Comparison of ENCODE assay signal across 8 cellular contexts in the genomic region with DNA sequence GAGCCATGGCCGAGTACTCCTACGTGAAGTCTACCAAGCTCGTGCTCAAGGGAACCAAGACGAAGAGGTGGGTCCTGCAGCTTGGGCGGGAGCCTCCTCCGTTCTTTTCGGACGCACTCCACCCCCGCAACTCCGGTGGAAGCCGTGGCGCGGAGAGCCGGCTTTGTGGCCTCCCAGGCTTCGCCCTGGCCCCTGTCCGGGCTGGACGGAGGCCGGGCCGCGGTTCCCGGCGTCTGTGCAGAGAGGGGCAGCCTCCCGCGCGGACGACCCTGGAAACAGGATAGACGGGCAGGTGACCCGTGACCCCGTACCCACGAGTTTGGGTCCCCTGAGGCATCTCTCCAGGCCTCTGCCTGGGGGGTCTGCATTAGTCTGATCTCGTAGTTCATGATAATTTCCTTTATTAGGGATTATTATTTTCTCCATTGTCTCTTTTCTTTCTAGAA. TPM values are rescaled to one million over a fixed set of nuclear protein-coding genes. Genes with fewer than 3 reads are reported as not detected.
DNase-seq lines count a peak whose midpoint lies in the region; ATAC-seq and TF ChIP-seq lines count a peak whose summit lies in the region.

No MANE protein-coding gene starts in this region.

- peak overlapping the region; percentile 64 to 96 for H3K4me3 ChIP-seq in CD4-positive, alpha-beta memory T cell (ENCODE audit: low read length in 2 of 2)
- H3K4me3 ChIP-seq in KMS-11 (IDR thresholded peaks at IDR 0.05; ENCODE audit: insufficient read depth, low read depth, low read length) (no peak overlapping the region), duodenal mucosa (ENCODE audit: low read depth in 1 of 2, low read length in 2 of 2) (peak overlapping the region; percentile 86 to 92), neural cell (ENCODE audit: low read length) (peak overlapping the region; percentile 85)

- H3F3A ChIP-seq in neural cell (ENCODE audit: insufficient read depth, low read length, poor library complexity, severe bottlenecking), result no peaks in the 10 kb centered on the region

- H3K9me3 ChIP-seq in CD4-positive, alpha-beta memory T cell (ENCODE audit: control insufficient read depth in 1 of 2, low read length in 2 of 2), result no peaks in the 10 kb centered on the region
- H3K9me3 ChIP-seq in duodenal mucosa (ENCODE audit: control insufficient read depth in 1 of 2, low read length in 2 of 2), result no peaks in the 10 kb centered on the region
- no peaks in the 10 kb centered on the region for H3K9me3 ChIP-seq in neural cell (ENCODE audit: low read length)

- peaks cover 51% of the 10 kb centered on the region for H3K4me1 ChIP-seq in CD4-positive, alpha-beta memory T cell (ENCODE audit: insufficient read depth, low read length)
- H3K4me1 ChIP-seq in KMS-11 (ENCODE audit: low read depth, poor library complexity, severe bottlenecking), result peaks cover 18% of the 10 kb centered on the region
- H3K4me1 ChIP-seq in duodenal mucosa (ENCODE audit: control insufficient read depth in 1 of 2, insufficient read depth in 2 of 2, low read length in 2 of 2), result peaks cover 0 to 9% of the 10 kb centered on the region in 2 donors

- peaks cover 43 to 66% (median 50%) of the 10 kb centered on the region in 4 donors for H3K4me1 Mint-ChIP-seq in CD4-positive, alpha-beta memory T cell

- H3K27me3 ChIP-seq in CD4-positive, alpha-beta memory T cell (ENCODE audit: insufficient read depth, low read length), result no peaks in the 10 kb centered on the region
- no peaks in the 10 kb centered on the region for H3K27me3 ChIP-seq in KMS-11 (ENCODE audit: insufficient read depth, low read depth)
- no peaks in the 10 kb centered on the region for H3K27me3 ChIP-seq in duodenal mucosa (ENCODE audit: control insufficient read depth in 1 of 2, insufficient read depth in 2 of 2, low read length in 2 of 2)
- H3K27me3 ChIP-seq in neural cell (ENCODE audit: insufficient read depth, low read depth, low read length), result no peaks in the 10 kb centered on the region

- H3K36me3 ChIP-seq in CD4-positive, alpha-beta memory T cell (ENCODE audit: insufficient read depth, low read length), result no peaks in the 10 kb centered on the region
- no peaks in the 10 kb centered on the region; the same call in 1 of the 2 replicates for H3K36me3 ChIP-seq in KMS-11 (ENCODE audit: insufficient read depth)
- H3K36me3 ChIP-seq in duodenal mucosa (ENCODE audit: control insufficient read depth in 1 of 2, insufficient read depth in 2 of 2, low read length in 2 of 2), result no peaks in the 10 kb centered on the region
- no peaks in the 10 kb centered on the region for H3K36me3 ChIP-seq in neural cell (ENCODE audit: insufficient read depth, low read length)

- peaks cover 20 to 33% of the 10 kb centered on the region in 2 donors for H3K36me3 Mint-ChIP-seq in CD4-positive, alpha-beta memory T cell

- TF ChIP-seq CTCF in KMS-11 (conservative IDR thresholded peaks at IDR 0.05; ENCODE audit: low read depth, low read length) (no peak), neural cell (IDR thresholded peaks at IDR 0.05; ENCODE audit: poor library complexity, severe bottlenecking) (no peak)

- H3K27ac ChIP-seq in CD4-positive, alpha-beta memory T cell (ENCODE audit: low read depth, low read length), result peak overlapping the region; percentile 87
- H3K27ac ChIP-seq in KMS-11 (peak overlapping the region; percentile 79), duodenal mucosa (ENCODE audit: low read depth, low read length) (peak overlapping the region; percentile 77), neural cell (ENCODE audit: low read length) (peak overlapping the region; percentile 82)

- no peaks in the 10 kb centered on the region for H3K9me2 ChIP-seq in neural cell (ENCODE audit: insufficient read depth, low read length)

- ATAC-seq in GM21360 (IDR thresholded peaks at IDR 0.05; ENCODE audit: unreplicated experiment) (no peak), HG03175 (IDR thresholded peaks at IDR 0.05; ENCODE audit: unreplicated experiment) (no peak)

- H3K9ac ChIP-seq in KMS-11 (peak overlapping the region; percentile 81), duodenal mucosa (ENCODE audit: low read depth in 1 of 2, low read length in 2 of 2) (peak overlapping the region; percentile 48 to 90), neural cell (ENCODE audit: low read length) (peak overlapping the region; percentile 76)

- POLR2A ChIA-PET in CD4-positive, alpha-beta memory T cell (lab: Charles Lee; ENCODE audit: partially characterized antibody), result no interaction called here

- no peak for TF ChIP-seq RAD21 in neural cell (conservative IDR thresholded peaks at IDR 0.05)

- H4K20me1 ChIP-seq in KMS-11 (ENCODE audit: insufficient read depth) (no peaks in the 10 kb centered on the region), neural cell (ENCODE audit: insufficient read depth) (no peaks in the 10 kb centered on the region)

- H2AFZ ChIP-seq in KMS-11 (ENCODE audit: low read depth) (peak overlapping the region; percentile 86), neural cell (ENCODE audit: low read depth, low read length) (peak overlapping the region; percentile 76)

- TF ChIP-seq EP300 in neural cell (conservative IDR thresholded peaks at IDR 0.05; ENCODE audit: poor library complexity, severe bottlenecking), result no peak

- peak overlapping the region; percentile 92 to 98 (median 98) for H3K27ac Mint-ChIP-seq in CD4-positive, alpha-beta memory T cell

- H3K4me2 ChIP-seq in KMS-11 (peak overlapping the region; percentile 97), neural cell (ENCODE audit: low read length) (peak overlapping the region; percentile 92)

- no peaks in the 10 kb centered on the region for H3K27me3 Mint-ChIP-seq in CD4-positive, alpha-beta memory T cell

- CTCF ChIA-PET in CD4-positive, alpha-beta memory T cell (lab: Charles Lee; ENCODE audit: partially characterized antibody), result interaction anchor here (1.8 kb wide), 1 partner anchor 8 kb away, joined by 6 read pairs; no protein-coding TSS in a partner anchor

- peak overlapping the region; percentile 88 to 98 (median 96) for H3K4me3 Mint-ChIP-seq in CD4-positive, alpha-beta memory T cell

- H3K79me2 ChIP-seq in KMS-11 (ENCODE audit: insufficient read depth, low read depth) (peaks cover 35% of the 10 kb centered on the region), neural cell (replicated peaks; ENCODE audit: insufficient read depth, low read length) (peaks cover 23% of the 10 kb centered on the region)

- intact Hi-C loops in CD4-positive, alpha-beta memory T cell (cut with micrococcal nuclease), result no loop called here

- peaks cover 0 to 10% (median 2%) of the 10 kb centered on the region in 8 donors for H3K9me3 Mint-ChIP-seq in CD4-positive, alpha-beta memory T cell

- DNase-seq in CD4-positive, alpha-beta memory T cell, result no peak
- no peak for DNase-seq in effector CD4-positive, alpha-beta T cell
- no peak for DNase-seq in iPS-NIHi11 (ENCODE audit: low spot score)

TF ChIP-seq in neural cell, 6 proteins besides CTCF, POLR2A, EP300 and RAD21:
- TF ChIP-seq REST (IDR thresholded peaks at IDR 0.05; ENCODE audit: borderline replicate concordance) (no peak), EZH2 (IDR thresholded peaks at IDR 0.05; ENCODE audit: borderline replicate concordance, insufficient read depth, low read length, poor library complexity, severe bottlenecking) (no peak), POLR2AphosphoS5 (IDR thresholded peaks at IDR 0.05) (no peak), SMC3 (conservative IDR thresholded peaks at IDR 0.05; ENCODE audit: poor library complexity) (no peak), MXI1 (conservative IDR thresholded peaks at IDR 0.05; ENCODE audit: poor library complexity, severe bottlenecking) (no peak), TAF1 (IDR thresholded peaks at IDR 0.05; ENCODE audit: low read depth) (no peak)

RNA-seq across cellular contexts. Expression of gene FRG1, which starts 0.4 kb away (rescaled TPM):
- 10 to 100 TPM; 59.0 to 62.3 TPM for total RNA-seq in CD4-positive, alpha-beta memory T cell
- 10 to 100 TPM; 57.8 to 59.2 TPM for polyA plus RNA-seq in CD4-positive, alpha-beta memory T cell
- 83.0 and 104 TPM in 2 replicates for polyA plus RNA-seq in neural cell
- 37.7 and 45.6 TPM in 2 replicates for polyA minus RNA-seq in neural cell
